Comparison of ENCODE assay signal across 18 cellular contexts in genomic region chr14:20628063-20628854, GRCh38. TPM values are rescaled to one million over a fixed set of nuclear protein-coding genes. Genes with fewer than 3 reads are reported as not detected.
DNase-seq lines count a peak whose midpoint lies in the region; TF ChIP-seq lines count a peak whose summit lies in the region.
"Had no signal": no experiment of that assay in that cellular context is flagged by ENCODE, and none has a peak within 500 bp of the region (broad histone marks: within the 10 kb centered on the region; RNA-seq: fewer than 3 reads in every experiment).

No MANE protein-coding gene starts in this region.

- no peak overlapping the region for H3K9ac ChIP-seq in HUES64 (ENCODE audit: low read depth, low read length)
- H3K9ac ChIP-seq: BLaER1, KMS-11 had no signal

- WGBS in HUES64 = 46% methylated on average over 10 of the region's 10 CpGs

- peak overlapping the region; percentile 0 for H3K4me3 Mint-ChIP-seq in Calu3 (ENCODE audit: low read depth, unreplicated experiment)
- H3K4me3 Mint-ChIP-seq in nephron progenitor cell = peak overlapping the region; percentile 84

- no peak for TF ChIP-seq CTCF in Calu3 (IDR thresholded peaks at IDR 0.05; ENCODE audit: unreplicated experiment)
- TF ChIP-seq CTCF in nephron progenitor cell (IDR thresholded peaks at IDR 0.05) = no peak

- no TSS peak for BruUV-seq in Calu3 (replicated peaks; lab: Mats Ljungman, UMichigan)

- H3K4me1 Mint-ChIP-seq in Calu3 (ENCODE audit: low read depth, unreplicated experiment) (peaks cover 46% of the 10 kb centered on the region), nephron progenitor cell (peaks cover 68% of the 10 kb centered on the region)

- H3K27ac Mint-ChIP-seq in Calu3 (ENCODE audit: unreplicated experiment) (no peak overlapping the region), nephron progenitor cell (no peak overlapping the region)

- DNase-seq in Calu3 (no peak), epithelial cell of prostate (ENCODE audit: low read depth, low spot score) (no peak), nephron progenitor cell (no peak), MV-4-11 (lab: John Stamatoyannopoulos, UW) (no peak), NCI-H1092 (lab: John Stamatoyannopoulos, UW) (no peak), GDM1 (lab: John Stamatoyannopoulos, UW) (no peak)
- DNase-seq: activated effector memory CD4-positive, alpha-beta T cell treated with anti-CD3 and anti-CD28 coated beads, Interleukin-2, amount 50 U/mL, for 16 hours; anterior cingulate cortex; DND-41; NCI-H1105; NCI-H82; Peyer's patch; small intestine; transverse colon had no signal

- H3K9me3 ChIP-seq in HUES64 (ENCODE audit: insufficient read depth, low read depth, low read length) = no peaks in the 10 kb centered on the region
- H3K9me3 ChIP-seq: Peyer's patch, transverse colon had no signal

- no peaks in the 10 kb centered on the region for H3K36me3 ChIP-seq in HUES64 (ENCODE audit: insufficient read depth, low read length)
- H3K36me3 ChIP-seq: BLaER1, Peyer's patch, transverse colon had no signal

- H3K4me1 ChIP-seq in HUES64 (ENCODE audit: insufficient read depth, low read length) = peaks cover 17% of the 10 kb centered on the region

- intact Hi-C loops in Calu3 (cut with micrococcal nuclease; ENCODE audit: unreplicated experiment) = no loop called here

- peaks cover 50% of the 10 kb centered on the region for H3K36me3 Mint-ChIP-seq in Calu3 (ENCODE audit: insufficient read depth, unreplicated experiment)
- H3K36me3 Mint-ChIP-seq in nephron progenitor cell (ENCODE audit: low read depth) = no peaks in the 10 kb centered on the region

- H3K27ac ChIP-seq in HUES64 (ENCODE audit: low read depth, low read length) = no peak overlapping the region
- H3K27ac ChIP-seq in epithelial cell of prostate = peak overlapping the region; percentile 26
- H3K27ac ChIP-seq: BLaER1, KMS-11, Peyer's patch, transverse colon had no signal

- H3K27me3 Mint-ChIP-seq in Calu3 (ENCODE audit: unreplicated experiment) (peaks cover 22% of the 10 kb centered on the region), nephron progenitor cell (ENCODE audit: low read depth, poor library complexity) (peaks cover 94% of the 10 kb centered on the region)

- H3K4me3 ChIP-seq in HUES64 (ENCODE audit: low read length) = peak overlapping the region; percentile 45
- H3K4me3 ChIP-seq: BLaER1, Peyer's patch, transverse colon had no signal

- peaks cover 43% of the 10 kb centered on the region for H3K27me3 ChIP-seq in HUES64 (ENCODE audit: insufficient read depth, low read length)
- H3K27me3 ChIP-seq: Peyer's patch had no signal

- CTCF ChIA-PET in Calu3 (lab: Charles Lee) = interaction anchor here (0.8 kb wide), 1 partner anchor 17 kb away, joined by 4 read pairs; no protein-coding TSS in a partner anchor

- H3K9me3 Mint-ChIP-seq in Calu3 (ENCODE audit: low read depth, unreplicated experiment) (no peaks in the 10 kb centered on the region), nephron progenitor cell (peaks cover 12% of the 10 kb centered on the region)

RNA-seq across cellular contexts. Expression of gene OR6S1, which starts 13.2 kb away (rescaled TPM):
- total RNA-seq in Calu3 (2022) = not detected in 2 replicates
- not detected for polyA plus RNA-seq in HUES64 (2013, experiment 1 of 2)
- polyA plus RNA-seq in HUES64 (2013, experiment 2 of 2) = not detected
- total RNA-seq: Peyer's patch, posterior vena cava, transverse colon had no signal
- polyA plus RNA-seq: small intestine had no signal

RNA-seq across cellular contexts. Expression of gene RNASE12, which starts 37.1 kb away (rescaled TPM):
- total RNA-seq in Calu3 (2022) = not detected in 2 replicates
- not detected for polyA plus RNA-seq in HUES64 (2013, experiment 1 of 2)
- not detected for polyA plus RNA-seq in HUES64 (2013, experiment 2 of 2)
- total RNA-seq: Peyer's patch, posterior vena cava, transverse colon had no signal
- polyA plus RNA-seq: small intestine had no signal

RNA-seq across cellular contexts. Expression of gene RNASE11, which starts 40.5 kb away (rescaled TPM):
- total RNA-seq in Calu3 (2022) = not detected in 2 replicates
- polyA plus RNA-seq in HUES64 (2013, experiment 1 of 2) = not detected
- not detected for polyA plus RNA-seq in HUES64 (2013, experiment 2 of 2)
- total RNA-seq: Peyer's patch, posterior vena cava, transverse colon had no signal
- polyA plus RNA-seq: small intestine had no signal

RNA-seq across cellular contexts. Expression of gene RNASE4, which starts 56.1 kb away (rescaled TPM):
- total RNA-seq in Calu3 (2022) = 5.3 and 7.3 TPM in 2 replicates
- polyA plus RNA-seq in HUES64 (2013, experiment 1 of 2) = 0.20 TPM
- polyA plus RNA-seq in HUES64 (2013, experiment 2 of 2) = 1.1 TPM
